ENCODE assay signal across 1 cellular context in the genomic region with DNA sequence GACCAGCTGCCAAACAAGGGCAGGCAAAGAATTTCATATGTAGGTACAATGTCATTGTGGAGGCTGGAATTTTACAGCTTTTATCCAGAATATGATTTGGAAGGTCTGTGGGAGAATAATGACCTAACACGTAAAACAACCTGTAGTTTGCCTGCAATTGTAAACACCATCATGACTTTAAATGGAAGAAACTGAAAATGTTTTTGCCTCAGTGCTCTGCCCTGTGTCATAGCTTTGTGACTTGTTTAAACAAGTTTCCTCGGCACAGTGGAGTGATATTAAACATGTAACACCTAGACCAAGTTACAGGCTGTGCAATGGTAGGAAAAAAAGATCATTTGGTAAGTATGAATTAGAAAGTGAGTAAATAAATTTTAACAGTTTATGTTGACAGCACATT.
TF ChIP-seq lines count a peak whose summit lies in the region.

No MANE protein-coding gene starts in this region.

TF ChIP-seq in H1, 55 proteins besides CTCF, POLR2A, EP300 and RAD21 (continued from another document):
- TF ChIP-seq RXRA (IDR thresholded peaks at IDR 0.05; ENCODE audit: insufficient read depth, low read depth, low read length) (no peak), SRF (IDR thresholded peaks at IDR 0.05; ENCODE audit: low read depth, low read length) (no peak), JUND (IDR thresholded peaks at IDR 0.05; ENCODE audit: low read length) (no peak), SIN3A (conservative IDR thresholded peaks at IDR 0.05 in 1 of 2, IDR thresholded peaks at IDR 0.05 in 1 of 2; ENCODE audit: low read depth in 1 of 2, low read length in 2 of 2) (no peak), SIRT6 (IDR thresholded peaks at IDR 0.05; ENCODE audit: low read length) (no peak)
- TF ChIP-seq, protein P1, sequence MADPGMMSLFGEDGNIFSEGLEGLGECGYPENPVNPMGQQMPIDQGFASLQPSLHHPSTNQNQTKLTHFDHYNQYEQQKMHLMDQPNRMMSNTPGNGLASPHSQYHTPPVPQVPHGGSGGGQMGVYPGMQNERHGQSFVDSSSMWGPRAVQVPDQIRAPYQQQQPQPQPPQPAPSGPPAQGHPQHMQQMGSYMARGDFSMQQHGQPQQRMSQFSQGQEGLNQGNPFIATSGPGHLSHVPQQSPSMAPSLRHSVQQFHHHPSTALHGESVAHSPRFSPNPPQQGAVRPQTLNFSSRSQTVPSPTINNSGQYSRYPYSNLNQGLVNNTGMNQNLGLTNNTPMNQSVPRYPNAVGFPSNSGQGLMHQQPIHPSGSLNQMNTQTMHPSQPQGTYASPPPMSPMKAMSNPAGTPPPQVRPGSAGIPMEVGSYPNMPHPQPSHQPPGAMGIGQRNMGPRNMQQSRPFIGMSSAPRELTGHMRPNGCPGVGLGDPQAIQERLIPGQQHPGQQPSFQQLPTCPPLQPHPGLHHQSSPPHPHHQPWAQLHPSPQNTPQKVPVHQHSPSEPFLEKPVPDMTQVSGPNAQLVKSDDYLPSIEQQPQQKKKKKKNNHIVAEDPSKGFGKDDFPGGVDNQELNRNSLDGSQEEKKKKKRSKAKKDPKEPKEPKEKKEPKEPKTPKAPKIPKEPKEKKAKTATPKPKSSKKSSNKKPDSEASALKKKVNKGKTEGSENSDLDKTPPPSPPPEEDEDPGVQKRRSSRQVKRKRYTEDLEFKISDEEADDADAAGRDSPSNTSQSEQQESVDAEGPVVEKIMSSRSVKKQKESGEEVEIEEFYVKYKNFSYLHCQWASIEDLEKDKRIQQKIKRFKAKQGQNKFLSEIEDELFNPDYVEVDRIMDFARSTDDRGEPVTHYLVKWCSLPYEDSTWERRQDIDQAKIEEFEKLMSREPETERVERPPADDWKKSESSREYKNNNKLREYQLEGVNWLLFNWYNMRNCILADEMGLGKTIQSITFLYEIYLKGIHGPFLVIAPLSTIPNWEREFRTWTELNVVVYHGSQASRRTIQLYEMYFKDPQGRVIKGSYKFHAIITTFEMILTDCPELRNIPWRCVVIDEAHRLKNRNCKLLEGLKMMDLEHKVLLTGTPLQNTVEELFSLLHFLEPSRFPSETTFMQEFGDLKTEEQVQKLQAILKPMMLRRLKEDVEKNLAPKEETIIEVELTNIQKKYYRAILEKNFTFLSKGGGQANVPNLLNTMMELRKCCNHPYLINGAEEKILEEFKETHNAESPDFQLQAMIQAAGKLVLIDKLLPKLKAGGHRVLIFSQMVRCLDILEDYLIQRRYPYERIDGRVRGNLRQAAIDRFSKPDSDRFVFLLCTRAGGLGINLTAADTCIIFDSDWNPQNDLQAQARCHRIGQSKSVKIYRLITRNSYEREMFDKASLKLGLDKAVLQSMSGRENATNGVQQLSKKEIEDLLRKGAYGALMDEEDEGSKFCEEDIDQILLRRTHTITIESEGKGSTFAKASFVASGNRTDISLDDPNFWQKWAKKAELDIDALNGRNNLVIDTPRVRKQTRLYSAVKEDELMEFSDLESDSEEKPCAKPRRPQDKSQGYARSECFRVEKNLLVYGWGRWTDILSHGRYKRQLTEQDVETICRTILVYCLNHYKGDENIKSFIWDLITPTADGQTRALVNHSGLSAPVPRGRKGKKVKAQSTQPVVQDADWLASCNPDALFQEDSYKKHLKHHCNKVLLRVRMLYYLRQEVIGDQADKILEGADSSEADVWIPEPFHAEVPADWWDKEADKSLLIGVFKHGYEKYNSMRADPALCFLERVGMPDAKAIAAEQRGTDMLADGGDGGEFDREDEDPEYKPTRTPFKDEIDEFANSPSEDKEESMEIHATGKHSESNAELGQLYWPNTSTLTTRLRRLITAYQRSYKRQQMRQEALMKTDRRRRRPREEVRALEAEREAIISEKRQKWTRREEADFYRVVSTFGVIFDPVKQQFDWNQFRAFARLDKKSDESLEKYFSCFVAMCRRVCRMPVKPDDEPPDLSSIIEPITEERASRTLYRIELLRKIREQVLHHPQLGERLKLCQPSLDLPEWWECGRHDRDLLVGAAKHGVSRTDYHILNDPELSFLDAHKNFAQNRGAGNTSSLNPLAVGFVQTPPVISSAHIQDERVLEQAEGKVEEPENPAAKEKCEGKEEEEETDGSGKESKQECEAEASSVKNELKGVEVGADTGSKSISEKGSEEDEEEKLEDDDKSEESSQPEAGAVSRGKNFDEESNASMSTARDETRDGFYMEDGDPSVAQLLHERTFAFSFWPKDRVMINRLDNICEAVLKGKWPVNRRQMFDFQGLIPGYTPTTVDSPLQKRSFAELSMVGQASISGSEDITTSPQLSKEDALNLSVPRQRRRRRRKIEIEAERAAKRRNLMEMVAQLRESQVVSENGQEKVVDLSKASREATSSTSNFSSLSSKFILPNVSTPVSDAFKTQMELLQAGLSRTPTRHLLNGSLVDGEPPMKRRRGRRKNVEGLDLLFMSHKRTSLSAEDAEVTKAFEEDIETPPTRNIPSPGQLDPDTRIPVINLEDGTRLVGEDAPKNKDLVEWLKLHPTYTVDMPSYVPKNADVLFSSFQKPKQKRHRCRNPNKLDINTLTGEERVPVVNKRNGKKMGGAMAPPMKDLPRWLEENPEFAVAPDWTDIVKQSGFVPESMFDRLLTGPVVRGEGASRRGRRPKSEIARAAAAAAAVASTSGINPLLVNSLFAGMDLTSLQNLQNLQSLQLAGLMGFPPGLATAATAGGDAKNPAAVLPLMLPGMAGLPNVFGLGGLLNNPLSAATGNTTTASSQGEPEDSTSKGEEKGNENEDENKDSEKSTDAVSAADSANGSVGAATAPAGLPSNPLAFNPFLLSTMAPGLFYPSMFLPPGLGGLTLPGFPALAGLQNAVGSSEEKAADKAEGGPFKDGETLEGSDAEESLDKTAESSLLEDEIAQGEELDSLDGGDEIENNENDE (IDR thresholded peaks at IDR 0.05; ENCODE audit: insufficient replicate concordance, low read length): no peak
